Comparison of ENCODE assay signal across 8 cellular contexts in genomic region chr4:104491396-104491821, GRCh38. TPM values are rescaled to one million over a fixed set of nuclear protein-coding genes. Genes with fewer than 3 reads are reported as not detected.
DNase-seq lines count a peak whose midpoint lies in the region; ATAC-seq and TF ChIP-seq lines count a peak whose summit lies in the region.

No MANE protein-coding gene starts in this region.

- intact Hi-C loops in left ventricle myocardium superior (cut with micrococcal nuclease): no loop called here

- H3K4me1 Mint-ChIP-seq in activated naive CD8-positive, alpha-beta T cell treated with anti-CD3 and anti-CD28 coated beads for 36 hours: peaks cover 37% of the 10 kb centered on the region
- H3K4me1 Mint-ChIP-seq in progenitor cell of endocrine pancreas (ENCODE audit: low read depth): peaks cover 65% of the 10 kb centered on the region

- peaks cover 94% of the 10 kb centered on the region for H3K27me3 Mint-ChIP-seq in activated naive CD8-positive, alpha-beta T cell treated with anti-CD3 and anti-CD28 coated beads for 36 hours
- no peaks in the 10 kb centered on the region for H3K27me3 Mint-ChIP-seq in progenitor cell of endocrine pancreas

- no peaks in the 10 kb centered on the region for H3K9me3 Mint-ChIP-seq in activated naive CD8-positive, alpha-beta T cell treated with anti-CD3 and anti-CD28 coated beads for 36 hours
- no peaks in the 10 kb centered on the region for H3K9me3 Mint-ChIP-seq in progenitor cell of endocrine pancreas (ENCODE audit: low read depth)

- no peak for TF ChIP-seq CTCF in progenitor cell of endocrine pancreas (IDR thresholded peaks at IDR 0.05; ENCODE audit: unreplicated experiment)

- H3K36me3 Mint-ChIP-seq in activated naive CD8-positive, alpha-beta T cell treated with anti-CD3 and anti-CD28 coated beads for 36 hours: peaks cover 3% of the 10 kb centered on the region
- no peaks in the 10 kb centered on the region for H3K36me3 Mint-ChIP-seq in progenitor cell of endocrine pancreas (ENCODE audit: insufficient read depth)

- H3K27ac Mint-ChIP-seq in activated naive CD8-positive, alpha-beta T cell treated with anti-CD3 and anti-CD28 coated beads for 36 hours: no peak overlapping the region
- H3K27ac Mint-ChIP-seq in progenitor cell of endocrine pancreas: peak overlapping the region; percentile 98

- ATAC-seq in HG02763 (IDR thresholded peaks at IDR 0.05; ENCODE audit: unreplicated experiment) (peak; percentile 33), left ventricle myocardium superior (peak; percentile 39)

- H3K4me3 Mint-ChIP-seq in activated naive CD8-positive, alpha-beta T cell treated with anti-CD3 and anti-CD28 coated beads for 36 hours: peak overlapping the region; percentile 70
- H3K4me3 Mint-ChIP-seq in progenitor cell of endocrine pancreas (ENCODE audit: low read depth): peak overlapping the region; percentile 89

- DNase-seq in stimulated activated CD4-positive, alpha-beta T cell treated with anti-CD3 and anti-CD28 coated beads, Interleukin-1b, Interleukin-23, amount 100 ng/mL, for 48 hours: peak; percentile 8
- no peak for DNase-seq in stimulated activated CD4-positive, alpha-beta T cell treated with anti-CD3 and anti-CD28 coated beads, Interleukin-2, amount 100 ng/mL, for 48 hours
- DNase-seq in NCI-H82 treated with DMSO at 0.1 percent for 48 hours (lab: John Stamatoyannopoulos, UW; ENCODE audit: unreplicated experiment): peak; percentile 33
- DNase-seq in activated naive CD8-positive, alpha-beta T cell treated with anti-CD3 and anti-CD28 coated beads for 36 hours: peak; percentile 36
- DNase-seq in left ventricle myocardium superior: peak; percentile 73
- DNase-seq in progenitor cell of endocrine pancreas (ENCODE audit: low spot score, unreplicated experiment): peak; percentile 51
- no peak for DNase-seq in NOMO-1 treated with dmso at 0.1 percent for 144 hours (lab: John Stamatoyannopoulos, UW; ENCODE audit: unreplicated experiment)

RNA-seq across cellular contexts. Expression of gene CXXC4, which starts 3.3 kb away (rescaled TPM):
- under 1 TPM in 1 of 2 experiments, not detected in 1; 0.04 TPM for total RNA-seq in activated naive CD8-positive, alpha-beta T cell treated with anti-CD3 and anti-CD28 coated beads for 36 hours
- 5.0 TPM for total RNA-seq in left ventricle myocardium superior
- total RNA-seq in progenitor cell of endocrine pancreas: 35.5 and 40.8 TPM in 2 replicates

Comparison
In these comparisons a context has a peak if more than half of its experiments do, and no peak if none do; other contexts are left out.
1. DNase-seq: peak in stimulated activated CD4-positive, alpha-beta T cell treated with anti-CD3 and anti-CD28 coated beads, Interleukin-1b, Interleukin-23, amount 100 ng/mL, for 48 hours (single experiment), NCI-H82 treated with DMSO at 0.1 percent for 48 hours (single experiment), activated naive CD8-positive, alpha-beta T cell treated with anti-CD3 and anti-CD28 coated beads for 36 hours (single experiment), left ventricle myocardium superior (single experiment) and progenitor cell of endocrine pancreas (single experiment); none in stimulated activated CD4-positive, alpha-beta T cell treated with anti-CD3 and anti-CD28 coated beads, Interleukin-2, amount 100 ng/mL, for 48 hours (0 of 2) and NOMO-1 treated with dmso at 0.1 percent for 144 hours (single experiment).